Comparison of ENCODE assay signal across 17 cellular contexts in the genomic region with DNA sequence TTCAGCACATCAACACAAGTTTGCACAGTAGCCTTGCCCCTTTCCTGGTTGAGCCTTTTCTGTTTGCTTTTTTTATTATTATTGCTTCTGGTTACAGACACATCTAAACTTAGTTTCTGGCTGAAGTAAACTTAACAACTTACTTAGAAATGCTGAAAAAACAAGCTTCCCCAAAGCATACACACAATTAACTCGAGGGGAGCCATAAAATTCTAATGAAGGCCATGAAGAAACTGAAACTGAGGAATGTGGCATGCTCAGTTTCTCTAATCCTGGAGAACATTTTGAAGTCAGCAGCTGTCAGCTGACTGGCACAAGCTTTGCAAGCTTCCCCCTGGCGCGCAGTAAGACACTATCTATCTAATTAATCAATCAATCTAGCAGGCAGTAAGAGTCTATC. TPM values are rescaled to one million over a fixed set of nuclear protein-coding genes. Genes with fewer than 3 reads are reported as not detected.
A peak's percentile ranks its signal among the peaks of the same experiment; 100 is the strongest.
DNase-seq lines count a peak whose midpoint lies in the region; ATAC-seq, FAIRE-seq and TF ChIP-seq lines count a peak whose summit lies in the region.
"Had no signal": no experiment of that assay in that cellular context is flagged by ENCODE, and none has a peak within 500 bp of the region (broad histone marks: within the 10 kb centered on the region; RNA-seq: fewer than 3 reads in every experiment).

No MANE protein-coding gene starts in this region.

- H3K9me3 Mint-ChIP-seq in progenitor cell of endocrine pancreas (ENCODE audit: low read depth) = no peaks in the 10 kb centered on the region
- H3K9me3 Mint-ChIP-seq: activated naive CD4-positive, alpha-beta T cell treated with anti-CD3 and anti-CD28 coated beads for 36 hours had no signal

- intact Hi-C loops in lower leg skin (cut with DNase I; ENCODE audit: low total_unique reads) = no loop called here

- TF ChIP-seq CTCF in VCaP (conservative IDR thresholded peaks at IDR 0.05) (no peak), keratinocyte (optimal IDR thresholded peaks at IDR 0.05 in 1 of 3, IDR thresholded peaks at IDR 0.05 in 1 of 3, conservative IDR thresholded peaks at IDR 0.05 in 1 of 3; ENCODE audit: extremely low read depth in 1 of 3, insufficient read depth in 2 of 3, low read length in 3 of 3) (no peak), progenitor cell of endocrine pancreas (IDR thresholded peaks at IDR 0.05; ENCODE audit: unreplicated experiment) (no peak), lower leg skin (IDR thresholded peaks at IDR 0.05) (no peak)

- H3K79me2 ChIP-seq in keratinocyte (ENCODE audit: control insufficient read depth, insufficient read depth, low read length) = peaks cover 82% of the 10 kb centered on the region

- DNase-seq in Caki2 (ENCODE audit: low read depth) (peak; percentile 12), keratinocyte (ENCODE audit: low read depth, low spot score) (no peak), progenitor cell of endocrine pancreas (ENCODE audit: low spot score, unreplicated experiment) (no peak), DMS 273 (lab: John Stamatoyannopoulos, UW; ENCODE audit: unreplicated experiment) (no peak), COLO668 (lab: John Stamatoyannopoulos, UW; ENCODE audit: unreplicated experiment) (no peak), lower leg skin (ENCODE audit: low spot score in 2 of 2) (no peak)
- DNase-seq: activated CD8-positive, alpha-beta memory T cell treated with anti-CD3 and anti-CD28 coated beads, Interleukin-2, amount 50 U/mL, for 48 hours; activated naive CD4-positive, alpha-beta T cell treated with anti-CD3 and anti-CD28 coated beads for 36 hours; DMS 273 treated with DMSO at 0.1 percent for 48 hours; immature natural killer cell; NCI-H2081 treated with DMSO at 0.1 percent for 48 hours; psoas muscle; RPMI8226; T-helper 17 cell had no signal

- peaks cover 42% of the 10 kb centered on the region for H3K4me1 Mint-ChIP-seq in progenitor cell of endocrine pancreas (ENCODE audit: low read depth)

- no peaks in the 10 kb centered on the region for H3K27me3 ChIP-seq in keratinocyte (ENCODE audit: control insufficient read depth, extremely low read depth, insufficient read depth, low read length)
- H3K27me3 ChIP-seq: tibial nerve had no signal

- H4K20me1 ChIP-seq in keratinocyte (ENCODE audit: control insufficient read depth, extremely low read depth, insufficient read depth, low read length) = peaks cover 31% of the 10 kb centered on the region

- in situ Hi-C loops in Caki2 (cut with HindIII; ENCODE audit: low pct_unique_long_range_greater_than_20kb, low sequenced_read_pairs) = no loop called here

- peaks cover 30% of the 10 kb centered on the region for H3K4me1 ChIP-seq in keratinocyte (ENCODE audit: control insufficient read depth, extremely low read depth, insufficient read depth, low read length)

- no peak for TF ChIP-seq POLR2A in lower leg skin (IDR thresholded peaks at IDR 0.05)

- H3K9me1 ChIP-seq in keratinocyte (ENCODE audit: control insufficient read depth, extremely low read depth, insufficient read depth, low read length) = no peaks in the 10 kb centered on the region

- H3K4me2 ChIP-seq in keratinocyte (ENCODE audit: control insufficient read depth, extremely low read depth, insufficient read depth, low read depth, low read length) = peak overlapping the region; percentile 72

- no peak overlapping the region for H2AFZ ChIP-seq in keratinocyte (ENCODE audit: control insufficient read depth, low read length)

- H3K9me3 ChIP-seq in keratinocyte (ENCODE audit: control insufficient read depth, low read depth, low read length) = no peaks in the 10 kb centered on the region
- H3K9me3 ChIP-seq: psoas muscle, tibial nerve had no signal

- peaks cover 1 to 5% of the 10 kb centered on the region in 2 experiments for H3K36me3 ChIP-seq in keratinocyte (ENCODE audit: control insufficient read depth in 2 of 2, extremely low read depth in 1 of 2, insufficient read depth in 2 of 2, low read length in 2 of 2)
- H3K36me3 ChIP-seq: tibial nerve had no signal

- WGBS in lower leg skin, 2 donors = 33 to 43% methylated on average over 3 of the region's 3 CpGs

- FAIRE-seq in keratinocyte (lab: Jason Lieb, UNC) = no peak

- H3K4me3 Mint-ChIP-seq in progenitor cell of endocrine pancreas (ENCODE audit: low read depth) = no peak overlapping the region
- H3K4me3 Mint-ChIP-seq: activated naive CD4-positive, alpha-beta T cell treated with anti-CD3 and anti-CD28 coated beads for 36 hours; immature natural killer cell; T-helper 17 cell had no signal

- dilution Hi-C loops in keratinocyte (cut with MboI; ENCODE audit: extremely low pct_ligation_motif_present, low sequenced_read_pairs) = no loop called here

- H3K27ac ChIP-seq in VCaP (peak overlapping the region; percentile 81), keratinocyte (ENCODE audit: control insufficient read depth, insufficient read depth, low read length) (no peak overlapping the region)
- H3K27ac ChIP-seq: psoas muscle, tibial nerve had no signal

- H3K27me3 Mint-ChIP-seq in progenitor cell of endocrine pancreas = peaks cover 23% of the 10 kb centered on the region

- H3K27ac Mint-ChIP-seq in progenitor cell of endocrine pancreas = peak overlapping the region; percentile 5
- H3K27ac Mint-ChIP-seq: activated naive CD4-positive, alpha-beta T cell treated with anti-CD3 and anti-CD28 coated beads for 36 hours; immature natural killer cell; T-helper 17 cell had no signal

- H3K9ac ChIP-seq in keratinocyte (ENCODE audit: control insufficient read depth, extremely low read depth, insufficient read depth, low read length) = no peak overlapping the region

- H3K4me3 ChIP-seq in keratinocyte (ENCODE audit: control insufficient read depth in 2 of 3, extremely low read depth in 1 of 3, insufficient read depth in 2 of 3, low read depth in 1 of 3, low read length in 3 of 3) (peak overlapping the region in 2 of 3 experiments; percentile 19 to 90), lower leg skin (ENCODE audit: low read depth, poor library complexity, severe bottlenecking) (no peak overlapping the region)
- H3K4me3 ChIP-seq: psoas muscle, tibial nerve had no signal

- ATAC-seq in HG02840 (IDR thresholded peaks at IDR 0.05; ENCODE audit: low FRiP score, unreplicated experiment) = no peak
- ATAC-seq: psoas muscle, T-helper 17 cell had no signal

- no peaks in the 10 kb centered on the region for H3K36me3 Mint-ChIP-seq in progenitor cell of endocrine pancreas (ENCODE audit: insufficient read depth)
- H3K36me3 Mint-ChIP-seq: immature natural killer cell had no signal

RNA-seq across cellular contexts. Expression of a gene that starts 3.7 kb away (rescaled TPM):
- total RNA-seq in Caki2 (2014; rRNA removed; shearing (Covaris generic); ENCODE audit: low replicate concordance) = 27.8 and 44.0 TPM in 2 replicates
- polyA plus RNA-seq in keratinocyte = 16.1 to 22.5 TPM (median 22.0 TPM) in 3 replicates
- polyA plus RNA-seq in keratinocyte (2011; ENCODE audit: low read depth) = 28.7 TPM
- polyA plus RNA-seq in keratinocyte (2011; cell fraction: cytosol; rRNA removed) = 20.3 and 20.9 TPM in 2 replicates
- polyA plus RNA-seq in keratinocyte (2011; cell fraction: nucleus; rRNA removed) = 53.3 and 53.4 TPM in 2 replicates
- 14.8 and 47.7 TPM in 2 replicates for polyA plus RNA-seq in keratinocyte (2012; ENCODE audit: low replicate concordance)
- 43.8 to 125 TPM (median 75.8 TPM) in 3 replicates for polyA minus RNA-seq in keratinocyte
- 44.9 TPM for polyA minus RNA-seq in keratinocyte (2011; cell fraction: cytosol; rRNA and poly(A)+ RNA removed)
- polyA minus RNA-seq in keratinocyte (2011; cell fraction: nucleus; rRNA and poly(A)+ RNA removed) = 59.8 and 125 TPM in 2 replicates
- total RNA-seq in progenitor cell of endocrine pancreas (81.6 and 88.0 TPM in 2 replicates), lower leg skin (10 to 100 TPM; 34.7 to 57.4 (median 47.3) TPM)
- polyA plus RNA-seq: immature natural killer cell had no signal
